In the genomic region with DNA sequence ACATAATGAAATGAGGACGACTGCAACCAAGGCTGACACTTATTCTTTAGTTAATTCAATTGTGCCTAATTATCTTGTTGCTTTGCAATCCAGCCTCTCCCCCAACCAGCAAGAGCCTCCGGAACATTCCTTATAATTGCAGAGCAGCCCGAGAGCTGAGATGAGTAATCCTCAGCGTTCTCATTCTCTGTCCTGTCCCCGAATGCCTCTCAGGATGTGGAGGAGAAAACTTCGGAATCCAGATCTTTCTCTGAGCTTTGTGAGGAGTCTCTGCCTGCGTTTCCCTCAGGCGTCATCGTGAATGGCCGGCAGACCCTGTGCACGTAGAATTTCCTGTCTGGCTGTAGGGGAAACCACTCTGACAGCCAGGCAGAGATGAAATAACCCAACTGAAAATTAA, we compare ENCODE assay signal across 20 cellular contexts.
DNase-seq lines count a peak whose midpoint lies in the region; ATAC-seq and TF ChIP-seq lines count a peak whose summit lies in the region.
"Had no signal": no experiment of that assay in that cellular context is flagged by ENCODE, and none has a peak within 500 bp of the region (broad histone marks: within the 10 kb centered on the region; RNA-seq: fewer than 3 reads in every experiment).

No MANE protein-coding gene starts in this region.

- H3K27ac ChIP-seq in mesenchymal stem cell (ENCODE audit: low read length, poor library complexity, severe bottlenecking) = no peak overlapping the region
- H3K27ac ChIP-seq: psoas muscle had no signal

- H2AK5ac ChIP-seq in mesenchymal stem cell (ENCODE audit: low read length, severe bottlenecking) = no peak overlapping the region

- H4K8ac ChIP-seq in mesenchymal stem cell (ENCODE audit: low read length) = no peak overlapping the region

- H2BK15ac ChIP-seq in mesenchymal stem cell (ENCODE audit: low read depth, poor library complexity, severe bottlenecking) = no peak overlapping the region

- WGBS in mesenchymal stem cell = 52% methylated on average over 11 of the region's 11 CpGs

- no peak overlapping the region for H3K14ac ChIP-seq in mesenchymal stem cell (ENCODE audit: low read length in 2 of 2)

- no peak for DNase-seq in Right ventricle myocardium inferior (ENCODE audit: missing footprints)
- no peak for DNase-seq in cardiac septum (ENCODE audit: low spot score)
- DNase-seq in choroid plexus epithelial cell (ENCODE audit: low read depth) = peak; percentile 47
- no peak for DNase-seq in mesenchymal stem cell
- DNase-seq in T-helper 1 cell = no peak
- no peak for DNase-seq in posterior vena cava (ENCODE audit: low spot score)
- DNase-seq: ACHN; activated CD8-positive, alpha-beta memory T cell treated with anti-CD3 and anti-CD28 coated beads, Interleukin-2, amount 10 ng/mL, durations not matched to agents 7 days and 5 days; activated naive CD4-positive, alpha-beta T cell treated with Interleukin-2 at 50 U/mL for 16 hours; H7; MG63; NCI-H187; NCI-H526; psoas muscle; substantia nigra; SW 1271 had no signal

- H2BK12ac ChIP-seq in mesenchymal stem cell (ENCODE audit: low read length in 2 of 2) = no peak overlapping the region

- H3K23ac ChIP-seq in mesenchymal stem cell (ENCODE audit: low read length in 2 of 2) = no peak overlapping the region

- no peak overlapping the region for H4K91ac ChIP-seq in mesenchymal stem cell (ENCODE audit: low read length)

- no peak overlapping the region for H3K4ac ChIP-seq in mesenchymal stem cell (ENCODE audit: low read depth in 1 of 2, low read length in 2 of 2)

- peak overlapping the region; percentile 13 for H3K9ac ChIP-seq in mesenchymal stem cell (ENCODE audit: low read length)

- H2AFZ ChIP-seq in mesenchymal stem cell (ENCODE audit: low read depth, low read length) = no peak overlapping the region

- no peaks in the 10 kb centered on the region for H3K9me3 ChIP-seq in mesenchymal stem cell (ENCODE audit: control insufficient read depth, low read length)
- H3K9me3 ChIP-seq: MG63, psoas muscle had no signal

- no peaks in the 10 kb centered on the region for H3K79me1 ChIP-seq in mesenchymal stem cell (replicated peaks; ENCODE audit: low read length, poor library complexity, severe bottlenecking)

- intact Hi-C loops in Right ventricle myocardium inferior (cut with DNase I) = no loop called here
- intact Hi-C loops in cardiac septum (cut with DNase I) = no loop called here
- intact Hi-C loops in posterior vena cava (cut with DNase I) = no loop called here

- H3K4me3 ChIP-seq in choroid plexus epithelial cell (ENCODE audit: low read depth, low read length) (no peak overlapping the region), mesenchymal stem cell (ENCODE audit: insufficient read depth in 1 of 2, low read depth in 1 of 2, low read length in 2 of 2) (no peak overlapping the region)
- H3K4me3 ChIP-seq: MG63, psoas muscle had no signal

- peak; percentile 43 for ATAC-seq in Right ventricle myocardium inferior
- no peak for ATAC-seq in HG02642 (IDR thresholded peaks at IDR 0.05; ENCODE audit: poor library complexity, unreplicated experiment)
- ATAC-seq in GM19467 (IDR thresholded peaks at IDR 0.05; ENCODE audit: unreplicated experiment) = no peak
- ATAC-seq: activated CD8-positive, alpha-beta memory T cell treated with anti-CD3 and anti-CD28 coated beads, Interleukin-2, amount 10 ng/mL, durations not matched to agents 7 days and 5 days; Panc1; psoas muscle; WTC11 had no signal

- no peaks in the 10 kb centered on the region for H3K36me3 ChIP-seq in mesenchymal stem cell (ENCODE audit: control insufficient read depth in 1 of 2, insufficient read depth in 2 of 2, low read depth in 1 of 2, low read length in 2 of 2)
- H3K36me3 ChIP-seq: MG63 had no signal

- TF ChIP-seq CTCF in choroid plexus epithelial cell (conservative IDR thresholded peaks at IDR 0.05; ENCODE audit: low read depth, low read length) = no peak

- no peak overlapping the region for H2BK120ac ChIP-seq in mesenchymal stem cell (ENCODE audit: low read depth, low read length)

- peaks cover 0 to 14% of the 10 kb centered on the region in 2 experiments for H3K27me3 ChIP-seq in mesenchymal stem cell (ENCODE audit: control insufficient read depth in 1 of 2, insufficient read depth in 1 of 2, low read length in 2 of 2)
- H3K27me3 ChIP-seq: MG63 had no signal

- no peak overlapping the region for H2BK5ac ChIP-seq in mesenchymal stem cell (ENCODE audit: low read depth, low read length, poor library complexity, severe bottlenecking)

- H3K18ac ChIP-seq in mesenchymal stem cell (ENCODE audit: low read depth in 1 of 2, low read length in 2 of 2) = no peak overlapping the region

- H3K4me2 ChIP-seq in mesenchymal stem cell (ENCODE audit: low read length, poor library complexity, severe bottlenecking) = no peak overlapping the region

- no peaks in the 10 kb centered on the region for H3K4me1 ChIP-seq in mesenchymal stem cell (ENCODE audit: control insufficient read depth, insufficient read depth, low read depth, low read length)
- H3K4me1 ChIP-seq: psoas muscle had no signal
